In genomic region chr3:15051531-15051930, GRCh38 we compare ENCODE assay signal across 9 cellular contexts. TPM values are rescaled to one million over a fixed set of nuclear protein-coding genes. Genes with fewer than 3 reads are reported as not detected.
A peak's percentile ranks its signal among the peaks of the same experiment; 100 is the strongest.
DNase-seq lines count a peak whose midpoint lies in the region; ATAC-seq and TF ChIP-seq lines count a peak whose summit lies in the region.
"Had no signal": no experiment of that assay in that cellular context is flagged by ENCODE, and none has a peak within 500 bp of the region (broad histone marks: within the 10 kb centered on the region; RNA-seq: fewer than 3 reads in every experiment).

No MANE protein-coding gene starts in this region.

- H3K27me3 Mint-ChIP-seq in activated T-helper 1 cell treated with anti-CD3 and anti-CD28 coated beads, Interleukin-12 subunit alpha, Interleukin-12 subunit beta, Interleukin-2, Interleukin-4 antibody, amounts not matched to agents 30 ng/mL and 10 ng/mL and 1 ng/mL, durations not matched to agents 14 hours and 24 hours and 36 hours (ENCODE audit: insufficient read depth) = no peaks in the 10 kb centered on the region

- ATAC-seq in GM18502 (IDR thresholded peaks at IDR 0.05; ENCODE audit: poor library complexity, unreplicated experiment) (peak; percentile 66), HG02884 (IDR thresholded peaks at IDR 0.05; ENCODE audit: unreplicated experiment) (peak; percentile 51)

- H3K27me3 ChIP-seq in BE2C = no peaks in the 10 kb centered on the region

- DNase-seq in BE2C = peak; percentile 53
- DNase-seq in NCI-H69 (lab: John Stamatoyannopoulos, UW) = peak; percentile 35
- peak; percentile 17 for DNase-seq in activated T-helper 1 cell treated with anti-CD3 and anti-CD28 coated beads, Interleukin-12 subunit alpha, Interleukin-12 subunit beta, Interleukin-2, Interleukin-4 antibody, amounts not matched to agents 30 ng/mL and 10 ng/mL and 1 ng/mL, durations not matched to agents 14 hours and 24 hours and 36 hours (ENCODE audit: low spot score)
- peak in 23 of 42 donors; percentile 7 to 57 (median 26) for DNase-seq in head of caudate nucleus
- peak; percentile 27 for DNase-seq in stimulated activated CD4-positive, alpha-beta T cell treated with anti-CD3 and anti-CD28 coated beads, Interleukin-12 subunit alpha, Interleukin-12 subunit beta, amount 100 ng/mL, for 4 hours
- no peak for DNase-seq in NCI-H187 treated with DMSO at 0.1 percent for 48 hours (lab: John Stamatoyannopoulos, UW)

- no peak overlapping the region for H3K4me3 Mint-ChIP-seq in activated T-helper 1 cell treated with anti-CD3 and anti-CD28 coated beads, Interleukin-12 subunit alpha, Interleukin-12 subunit beta, Interleukin-2, Interleukin-4 antibody, amounts not matched to agents 30 ng/mL and 10 ng/mL and 1 ng/mL, durations not matched to agents 14 hours and 24 hours and 36 hours
- H3K4me3 Mint-ChIP-seq: T-helper 1 cell treated with Interleukin-12 subunit alpha and Interleukin-12 subunit beta and Interleukin-4 antibody, amounts not matched to agents 30 μg/mL and 1 μg/mL, for 36 hours had no signal

- peaks cover 40% of the 10 kb centered on the region for H3K36me3 Mint-ChIP-seq in activated T-helper 1 cell treated with anti-CD3 and anti-CD28 coated beads, Interleukin-12 subunit alpha, Interleukin-12 subunit beta, Interleukin-2, Interleukin-4 antibody, amounts not matched to agents 30 ng/mL and 10 ng/mL and 1 ng/mL, durations not matched to agents 14 hours and 24 hours and 36 hours (ENCODE audit: low read depth)

- peak; percentile 64 for TF ChIP-seq CTCF in BE2C (IDR thresholded peaks at IDR 0.05; ENCODE audit: low read depth, low read length)

- H3K9me3 Mint-ChIP-seq in activated T-helper 1 cell treated with anti-CD3 and anti-CD28 coated beads, Interleukin-12 subunit alpha, Interleukin-12 subunit beta, Interleukin-2, Interleukin-4 antibody, amounts not matched to agents 30 ng/mL and 10 ng/mL and 1 ng/mL, durations not matched to agents 14 hours and 24 hours and 36 hours = no peaks in the 10 kb centered on the region

- no peak overlapping the region for H3K4me3 ChIP-seq in BE2C (ENCODE audit: low read depth, low read length)

- no peak overlapping the region for H3K27ac Mint-ChIP-seq in activated T-helper 1 cell treated with anti-CD3 and anti-CD28 coated beads, Interleukin-12 subunit alpha, Interleukin-12 subunit beta, Interleukin-2, Interleukin-4 antibody, amounts not matched to agents 30 ng/mL and 10 ng/mL and 1 ng/mL, durations not matched to agents 14 hours and 24 hours and 36 hours

- peaks cover 16% of the 10 kb centered on the region for H3K4me1 Mint-ChIP-seq in activated T-helper 1 cell treated with anti-CD3 and anti-CD28 coated beads, Interleukin-12 subunit alpha, Interleukin-12 subunit beta, Interleukin-2, Interleukin-4 antibody, amounts not matched to agents 30 ng/mL and 10 ng/mL and 1 ng/mL, durations not matched to agents 14 hours and 24 hours and 36 hours (ENCODE audit: low read depth)

- H3K9me3 ChIP-seq in BE2C = no peaks in the 10 kb centered on the region

- H3K36me3 ChIP-seq in BE2C = peaks cover 60% of the 10 kb centered on the region

- intact Hi-C loops in activated T-helper 1 cell treated with anti-CD3 and anti-CD28 coated beads, Interleukin-12 subunit alpha, Interleukin-12 subunit beta, Interleukin-2, Interleukin-4 antibody, amounts not matched to agents 30 ng/mL and 10 ng/mL and 1 ng/mL, durations not matched to agents 14 hours and 24 hours and 36 hours (cut with micrococcal nuclease) = loop anchor here (2.0 to 5.0 kb wide), 2 partner anchors 13 to 124 kb away; partner anchors contain the start of gene MRPS25
- intact Hi-C loops in head of caudate nucleus (cut with DNase I) = no loop called here

- H3K4me1 ChIP-seq in BE2C = peaks cover 17% of the 10 kb centered on the region

RNA-seq across cellular contexts. Expression of gene MRPS25, which starts 13.6 kb away (rescaled TPM):
- polyA plus RNA-seq in BE2C (2012; ENCODE audit: insufficient read depth, insufficient read length, low read depth) = 34.5 TPM
- total RNA-seq in activated T-helper 1 cell treated with anti-CD3 and anti-CD28 coated beads, Interleukin-12 subunit alpha, Interleukin-12 subunit beta, Interleukin-2, Interleukin-4 antibody, amounts not matched to agents 30 ng/mL and 10 ng/mL and 1 ng/mL, durations not matched to agents 14 hours and 24 hours and 36 hours = 96.5 and 105 TPM in 2 replicates

RNA-seq across cellular contexts. Expression of gene RBSN, which starts 47.4 kb away (rescaled TPM):
- polyA plus RNA-seq in BE2C (2012; ENCODE audit: insufficient read depth, insufficient read length, low read depth) = 11.8 TPM
- 11.7 and 12.5 TPM in 2 replicates for total RNA-seq in activated T-helper 1 cell treated with anti-CD3 and anti-CD28 coated beads, Interleukin-12 subunit alpha, Interleukin-12 subunit beta, Interleukin-2, Interleukin-4 antibody, amounts not matched to agents 30 ng/mL and 10 ng/mL and 1 ng/mL, durations not matched to agents 14 hours and 24 hours and 36 hours
